Comparison of ENCODE assay signal across 2 cellular contexts in the genomic region with DNA sequence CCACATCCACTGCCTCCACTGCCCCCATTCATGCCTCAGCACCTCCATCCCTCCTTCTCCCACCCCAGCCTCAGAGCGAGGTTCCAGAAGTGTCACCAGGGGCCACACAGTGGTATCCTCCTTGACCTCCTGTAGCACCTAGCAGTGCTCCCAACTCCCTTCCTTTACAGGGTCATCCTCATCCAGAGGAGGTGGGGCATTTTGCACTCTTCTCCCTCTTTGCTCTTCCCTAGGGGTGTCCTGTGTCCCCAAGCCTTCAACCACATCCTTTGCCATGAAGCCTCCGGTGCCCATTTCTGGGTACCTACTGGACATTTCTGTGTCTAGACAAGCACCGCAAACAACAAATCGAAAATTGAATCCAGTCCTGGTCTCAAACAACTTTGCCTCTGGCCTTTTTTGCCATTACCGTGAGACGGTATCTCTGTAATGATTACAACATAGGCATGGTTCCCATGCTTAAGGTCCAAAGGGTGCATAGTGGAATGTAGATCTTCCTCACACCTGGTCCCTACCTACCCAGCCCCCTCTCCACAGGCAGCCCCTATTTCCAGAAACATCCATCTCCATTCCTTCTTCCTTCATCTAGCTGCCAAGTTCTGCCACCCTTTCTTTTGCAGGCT.
TF ChIP-seq lines count a peak whose summit lies in the region.

No MANE protein-coding gene starts in this region.

TF ChIP-seq in SK-N-SH treated with all-trans-retinoic acid at 6 μM for 48 hours, 23 proteins besides CTCF, POLR2A, EP300 and RAD21 (continued from another document):
- TF ChIP-seq GLIS3 (CRISPR knock-in tag; IDR thresholded peaks at IDR 0.05) (no peak), ZFP30 (CRISPR knock-in tag; IDR thresholded peaks at IDR 0.05) (no peak), RARB (CRISPR knock-in tag; IDR thresholded peaks at IDR 0.05) (no peak), ZNF8 (CRISPR knock-in tag; IDR thresholded peaks at IDR 0.05) (no peak), PPARA (CRISPR knock-in tag; IDR thresholded peaks at IDR 0.05; ENCODE audit: borderline replicate concordance) (no peak), SNAI2 (CRISPR knock-in tag; IDR thresholded peaks at IDR 0.05) (no peak)
- TF ChIP-seq, protein P1, sequence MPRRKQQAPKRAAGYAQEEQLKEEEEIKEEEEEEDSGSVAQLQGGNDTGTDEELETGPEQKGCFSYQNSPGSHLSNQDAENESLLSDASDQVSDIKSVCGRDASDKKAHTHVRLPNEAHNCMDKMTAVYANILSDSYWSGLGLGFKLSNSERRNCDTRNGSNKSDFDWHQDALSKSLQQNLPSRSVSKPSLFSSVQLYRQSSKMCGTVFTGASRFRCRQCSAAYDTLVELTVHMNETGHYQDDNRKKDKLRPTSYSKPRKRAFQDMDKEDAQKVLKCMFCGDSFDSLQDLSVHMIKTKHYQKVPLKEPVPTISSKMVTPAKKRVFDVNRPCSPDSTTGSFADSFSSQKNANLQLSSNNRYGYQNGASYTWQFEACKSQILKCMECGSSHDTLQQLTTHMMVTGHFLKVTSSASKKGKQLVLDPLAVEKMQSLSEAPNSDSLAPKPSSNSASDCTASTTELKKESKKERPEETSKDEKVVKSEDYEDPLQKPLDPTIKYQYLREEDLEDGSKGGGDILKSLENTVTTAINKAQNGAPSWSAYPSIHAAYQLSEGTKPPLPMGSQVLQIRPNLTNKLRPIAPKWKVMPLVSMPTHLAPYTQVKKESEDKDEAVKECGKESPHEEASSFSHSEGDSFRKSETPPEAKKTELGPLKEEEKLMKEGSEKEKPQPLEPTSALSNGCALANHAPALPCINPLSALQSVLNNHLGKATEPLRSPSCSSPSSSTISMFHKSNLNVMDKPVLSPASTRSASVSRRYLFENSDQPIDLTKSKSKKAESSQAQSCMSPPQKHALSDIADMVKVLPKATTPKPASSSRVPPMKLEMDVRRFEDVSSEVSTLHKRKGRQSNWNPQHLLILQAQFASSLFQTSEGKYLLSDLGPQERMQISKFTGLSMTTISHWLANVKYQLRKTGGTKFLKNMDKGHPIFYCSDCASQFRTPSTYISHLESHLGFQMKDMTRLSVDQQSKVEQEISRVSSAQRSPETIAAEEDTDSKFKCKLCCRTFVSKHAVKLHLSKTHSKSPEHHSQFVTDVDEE (CRISPR knock-in tag; IDR thresholded peaks at IDR 0.05) = no peak
TF ChIP-seq in SK-N-SH treated with all-trans-retinoic acid at 6 μM for 48 hours: peak in this region for 0.

TF ChIP-seq in liver, 16 proteins besides CTCF, POLR2A, EP300 and RAD21 (continued from another document):
- TF ChIP-seq, protein P2, sequence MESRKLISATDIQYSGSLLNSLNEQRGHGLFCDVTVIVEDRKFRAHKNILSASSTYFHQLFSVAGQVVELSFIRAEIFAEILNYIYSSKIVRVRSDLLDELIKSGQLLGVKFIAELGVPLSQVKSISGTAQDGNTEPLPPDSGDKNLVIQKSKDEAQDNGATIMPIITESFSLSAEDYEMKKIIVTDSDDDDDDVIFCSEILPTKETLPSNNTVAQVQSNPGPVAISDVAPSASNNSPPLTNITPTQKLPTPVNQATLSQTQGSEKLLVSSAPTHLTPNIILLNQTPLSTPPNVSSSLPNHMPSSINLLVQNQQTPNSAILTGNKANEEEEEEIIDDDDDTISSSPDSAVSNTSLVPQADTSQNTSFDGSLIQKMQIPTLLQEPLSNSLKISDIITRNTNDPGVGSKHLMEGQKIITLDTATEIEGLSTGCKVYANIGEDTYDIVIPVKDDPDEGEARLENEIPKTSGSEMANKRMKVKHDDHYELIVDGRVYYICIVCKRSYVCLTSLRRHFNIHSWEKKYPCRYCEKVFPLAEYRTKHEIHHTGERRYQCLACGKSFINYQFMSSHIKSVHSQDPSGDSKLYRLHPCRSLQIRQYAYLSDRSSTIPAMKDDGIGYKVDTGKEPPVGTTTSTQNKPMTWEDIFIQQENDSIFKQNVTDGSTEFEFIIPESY (IDR thresholded peaks at IDR 0.05) = peak; percentile 76
- TF ChIP-seq HNF4A (conservative IDR thresholded peaks at IDR 0.05) (peak; percentile 93 to 96), NR2F2 (IDR thresholded peaks at IDR 0.05) (no peak), SP1 (IDR thresholded peaks at IDR 0.05) (peak; percentile 73), GABPA (IDR thresholded peaks at IDR 0.05 in 1 of 2, conservative IDR thresholded peaks at IDR 0.05 in 1 of 2) (peak in 1 of 2 donors; percentile 46), HNF4G (IDR thresholded peaks at IDR 0.05) (peak; percentile 89), JUND (IDR thresholded peaks at IDR 0.05) (peak; percentile 50 to 82), TAF1 (conservative IDR thresholded peaks at IDR 0.05) (peak; percentile 29), EGR1 (IDR thresholded peaks at IDR 0.05; ENCODE audit: low read depth in 2 of 2) (peak in 1 of 2 donors; percentile 69), RXRA (IDR thresholded peaks at IDR 0.05) (peak; percentile 77 to 92)
- TF ChIP-seq, protein P3, sequence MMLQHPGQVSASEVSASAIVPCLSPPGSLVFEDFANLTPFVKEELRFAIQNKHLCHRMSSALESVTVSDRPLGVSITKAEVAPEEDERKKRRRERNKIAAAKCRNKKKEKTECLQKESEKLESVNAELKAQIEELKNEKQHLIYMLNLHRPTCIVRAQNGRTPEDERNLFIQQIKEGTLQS (IDR thresholded peaks at IDR 0.05) = peak; percentile 37
- TF ChIP-seq, protein P4, sequence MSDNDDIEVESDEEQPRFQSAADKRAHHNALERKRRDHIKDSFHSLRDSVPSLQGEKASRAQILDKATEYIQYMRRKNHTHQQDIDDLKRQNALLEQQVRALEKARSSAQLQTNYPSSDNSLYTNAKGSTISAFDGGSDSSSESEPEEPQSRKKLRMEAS (IDR thresholded peaks at IDR 0.05) = peak; percentile 87
- TF ChIP-seq, protein P5, sequence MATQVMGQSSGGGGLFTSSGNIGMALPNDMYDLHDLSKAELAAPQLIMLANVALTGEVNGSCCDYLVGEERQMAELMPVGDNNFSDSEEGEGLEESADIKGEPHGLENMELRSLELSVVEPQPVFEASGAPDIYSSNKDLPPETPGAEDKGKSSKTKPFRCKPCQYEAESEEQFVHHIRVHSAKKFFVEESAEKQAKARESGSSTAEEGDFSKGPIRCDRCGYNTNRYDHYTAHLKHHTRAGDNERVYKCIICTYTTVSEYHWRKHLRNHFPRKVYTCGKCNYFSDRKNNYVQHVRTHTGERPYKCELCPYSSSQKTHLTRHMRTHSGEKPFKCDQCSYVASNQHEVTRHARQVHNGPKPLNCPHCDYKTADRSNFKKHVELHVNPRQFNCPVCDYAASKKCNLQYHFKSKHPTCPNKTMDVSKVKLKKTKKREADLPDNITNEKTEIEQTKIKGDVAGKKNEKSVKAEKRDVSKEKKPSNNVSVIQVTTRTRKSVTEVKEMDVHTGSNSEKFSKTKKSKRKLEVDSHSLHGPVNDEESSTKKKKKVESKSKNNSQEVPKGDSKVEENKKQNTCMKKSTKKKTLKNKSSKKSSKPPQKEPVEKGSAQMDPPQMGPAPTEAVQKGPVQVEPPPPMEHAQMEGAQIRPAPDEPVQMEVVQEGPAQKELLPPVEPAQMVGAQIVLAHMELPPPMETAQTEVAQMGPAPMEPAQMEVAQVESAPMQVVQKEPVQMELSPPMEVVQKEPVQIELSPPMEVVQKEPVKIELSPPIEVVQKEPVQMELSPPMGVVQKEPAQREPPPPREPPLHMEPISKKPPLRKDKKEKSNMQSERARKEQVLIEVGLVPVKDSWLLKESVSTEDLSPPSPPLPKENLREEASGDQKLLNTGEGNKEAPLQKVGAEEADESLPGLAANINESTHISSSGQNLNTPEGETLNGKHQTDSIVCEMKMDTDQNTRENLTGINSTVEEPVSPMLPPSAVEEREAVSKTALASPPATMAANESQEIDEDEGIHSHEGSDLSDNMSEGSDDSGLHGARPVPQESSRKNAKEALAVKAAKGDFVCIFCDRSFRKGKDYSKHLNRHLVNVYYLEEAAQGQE (IDR thresholded peaks at IDR 0.05) = no peak
